Comparison of ENCODE assay signal across 8 cellular contexts in genomic region chr6:24991748-24992467, GRCh38. TPM values are rescaled to one million over a fixed set of nuclear protein-coding genes. Genes with fewer than 3 reads are reported as not detected.
DNase-seq lines count a peak whose midpoint lies in the region; ATAC-seq and TF ChIP-seq lines count a peak whose summit lies in the region.

No MANE protein-coding gene starts in this region.

- H3K4me1 ChIP-seq in CD8-positive, alpha-beta T cell (ENCODE audit: insufficient read depth, low read length): peaks cover 40% of the 10 kb centered on the region
- peaks cover 4 to 12% (median 8%) of the 10 kb centered on the region in 4 donors for H3K4me1 ChIP-seq in upper lobe of left lung

- H3K27ac ChIP-seq in CD8-positive, alpha-beta T cell (ENCODE audit: low read depth, low read length): peak overlapping the region; percentile 14
- H3K27ac ChIP-seq in upper lobe of left lung: peak overlapping the region in 2 of 4 donors; percentile 22 to 52

- peaks cover 6% of the 10 kb centered on the region for H3K36me3 Mint-ChIP-seq in CD8-positive, alpha-beta T cell

- TF ChIP-seq CTCF in CD8-positive, alpha-beta T cell (IDR thresholded peaks at IDR 0.05): peak; percentile 83
- no peak for TF ChIP-seq CTCF in omental fat pad (IDR thresholded peaks at IDR 0.05)
- TF ChIP-seq CTCF in upper lobe of left lung (IDR thresholded peaks at IDR 0.05): peak; percentile 47 to 79 (median 68)

- ATAC-seq in CD8-positive, alpha-beta T cell: peak; percentile 92
- ATAC-seq in HG03432 (IDR thresholded peaks at IDR 0.05; ENCODE audit: unreplicated experiment) (peak; percentile 92), omental fat pad (ENCODE audit: low FRiP score) (peak; percentile 76), upper lobe of left lung (ENCODE audit: low FRiP score in 2 of 2) (peak; percentile 83 to 91)

- H3K4me3 Mint-ChIP-seq in CD8-positive, alpha-beta T cell: peak overlapping the region; percentile 68

- H3K36me3 ChIP-seq in CD8-positive, alpha-beta T cell (ENCODE audit: insufficient read depth, low read length): no peaks in the 10 kb centered on the region
- no peaks in the 10 kb centered on the region for H3K36me3 ChIP-seq in upper lobe of left lung

- peaks cover 6% of the 10 kb centered on the region for H3K9me3 Mint-ChIP-seq in CD8-positive, alpha-beta T cell

- CTCF ChIA-PET in CD8-positive, alpha-beta T cell (lab: Charles Lee): interaction anchor here (0.6 to 10.9 kb wide), 51 partner anchors 8 to 412 kb away, joined by 3 to 320 read pairs (median 9); partner anchors contain the start of gene RIPOR2

- no peaks in the 10 kb centered on the region for H3K27me3 ChIP-seq in CD8-positive, alpha-beta T cell (ENCODE audit: insufficient read depth, low read length)
- no peaks in the 10 kb centered on the region for H3K27me3 ChIP-seq in upper lobe of left lung

- TF ChIP-seq POLR2A in erythroblast (IDR thresholded peaks at IDR 0.05; ENCODE audit: low read length): no peak
- TF ChIP-seq POLR2A in upper lobe of left lung (IDR thresholded peaks at IDR 0.05): no peak

- H3K4me1 Mint-ChIP-seq in CD8-positive, alpha-beta T cell (ENCODE audit: low read depth): peaks cover 74% of the 10 kb centered on the region

- peak overlapping the region; percentile 93 for H3K27ac Mint-ChIP-seq in CD8-positive, alpha-beta T cell

- intact Hi-C loops in CD8-positive, alpha-beta T cell (cut with DNase I, micrococcal nuclease): loop anchor here (1.0 to 5.0 kb wide), 10 partner anchors 17 to 136 kb away; partner anchors contain the start of gene RIPOR2 (in 1 of the 2)

- 73 to 74% methylated on average over 5 of the region's 5 CpGs for WGBS in upper lobe of left lung, 2 donors

- POLR2A ChIA-PET in CD8-positive, alpha-beta T cell (lab: Charles Lee): interaction anchor here (0.5 to 3.7 kb wide), 35 partner anchors 10 to 138 kb away, joined by 3 to 136 read pairs (median 5); partner anchors contain the start of gene RIPOR2

- peak; percentile 48 to 84 (median 75) for DNase-seq in CD8-positive, alpha-beta T cell
- DNase-seq in GM19240 (ENCODE audit: insufficient read length, low spot score): peak; percentile 44
- DNase-seq in NCI-H748 treated with DMSO at 0.1 percent for 48 hours (lab: John Stamatoyannopoulos, UW): peak; percentile 33
- DNase-seq in activated CD8-positive, alpha-beta memory T cell treated with anti-CD3 and anti-CD28 coated beads for 24 hours: peak; percentile 79
- peak; percentile 43 to 59 for DNase-seq in erythroblast (lab: John Stamatoyannopoulos, UW)
- DNase-seq in omental fat pad (ENCODE audit: low spot score): no peak
- DNase-seq in upper lobe of left lung: peak in 1 of 2 donors; percentile 68

- peak overlapping the region; percentile 5 for H3K4me3 ChIP-seq in CD8-positive, alpha-beta T cell (ENCODE audit: low read depth, low read length)
- H3K4me3 ChIP-seq in upper lobe of left lung: no peak overlapping the region

- TF ChIP-seq EP300 in upper lobe of left lung (IDR thresholded peaks at IDR 0.05): no peak

- no peaks in the 10 kb centered on the region for H3K9me3 ChIP-seq in CD8-positive, alpha-beta T cell (ENCODE audit: low read length)
- H3K9me3 ChIP-seq in upper lobe of left lung: no peaks in the 10 kb centered on the region

- no peaks in the 10 kb centered on the region for H3K27me3 Mint-ChIP-seq in CD8-positive, alpha-beta T cell (ENCODE audit: low read depth)

RNA-seq across cellular contexts. Expression of gene RIPOR2, which starts 56.1 kb away (rescaled TPM):
- 10 to 100 TPM; 92.5 to 93.2 TPM for total RNA-seq in CD8-positive, alpha-beta T cell
- total RNA-seq in omental fat pad (10 to 100 TPM; 13.9 to 75.0 (median 15.0) TPM), upper lobe of left lung (10 to 100 TPM; 25.3 to 67.1 (median 48.3) TPM)

Comparison
In these comparisons a context has a peak if more than half of its experiments do, and no peak if none do; other contexts are left out.
1. CTCF ChIP-seq: peak in CD8-positive, alpha-beta T cell (single experiment) and upper lobe of left lung (6 of 6); none in omental fat pad (0 of 3).
2. Peak in every context shown above with its lines, with median percentiles within 50 percentile points of each other: ATAC-seq.